ENCODE assay signal across 15 cellular contexts in genomic region chr4:80188801-80189458, GRCh38. TPM values are rescaled to one million over a fixed set of nuclear protein-coding genes. Genes with fewer than 3 reads are reported as not detected.
DNase-seq lines count a peak whose midpoint lies in the region; ATAC-seq and TF ChIP-seq lines count a peak whose summit lies in the region.
"Had no signal": no experiment of that assay in that cellular context is flagged by ENCODE, and none has a peak within 500 bp of the region (broad histone marks: within the 10 kb centered on the region; RNA-seq: fewer than 3 reads in every experiment).

No MANE protein-coding gene starts in this region.

- peak; percentile 40 for DNase-seq in Right ventricle myocardium superior
- DNase-seq in left cardiac atrium: no peak
- peak; percentile 14 for DNase-seq in endothelial cell (ENCODE audit: low spot score)
- peak; percentile 22 for DNase-seq in left kidney (ENCODE audit: low read depth, low spot score)
- no peak for DNase-seq in hypothalamus (lab: John Stamatoyannopoulos, UW)
- DNase-seq in C1 segment of cervical spinal cord (lab: John Stamatoyannopoulos, UW): no peak
- DNase-seq: CD4-positive, alpha-beta memory T cell; DMS153; GF-D8; NCI-H1105; NCI-H2081 had no signal

- H3K27ac Mint-ChIP-seq in endothelial cell (ENCODE audit: unreplicated experiment): no peak overlapping the region

- no peak for TF ChIP-seq CTCF in endothelial cell (IDR thresholded peaks at IDR 0.05; ENCODE audit: unreplicated experiment)

- H3K9me3 Mint-ChIP-seq in endothelial cell (ENCODE audit: unreplicated experiment): no peaks in the 10 kb centered on the region
- H3K9me3 Mint-ChIP-seq: CD4-positive, alpha-beta memory T cell had no signal

- H3K36me3 Mint-ChIP-seq in endothelial cell (ENCODE audit: low read depth, unreplicated experiment): peaks cover 33% of the 10 kb centered on the region

- H3K4me1 Mint-ChIP-seq in endothelial cell (ENCODE audit: unreplicated experiment): peaks cover 49% of the 10 kb centered on the region

- intact Hi-C loops in Right ventricle myocardium superior (cut with DNase I) (no loop called here), left cardiac atrium (cut with DNase I) (loop anchor here (10.0 kb wide), 1 partner anchor 114 kb away; the partner anchor contains the start of gene ANTXR2 (in 2 of the 2))

- no peak for ATAC-seq in Right ventricle myocardium superior (ENCODE audit: poor library complexity)
- no peak for ATAC-seq in left cardiac atrium
- ATAC-seq in GM19035 (IDR thresholded peaks at IDR 0.05; ENCODE audit: unreplicated experiment): no peak
- no peak for ATAC-seq in activated CD4-positive, CD25-positive, alpha-beta regulatory T cell treated with anti-CD3 and anti-CD28 coated beads, Interleukin-2, amount 50 U/mL, for 24 hours
- ATAC-seq: HCT116, Panc1 had no signal

- H3K27me3 Mint-ChIP-seq in endothelial cell (ENCODE audit: unreplicated experiment): peaks cover 58% of the 10 kb centered on the region
- H3K27me3 Mint-ChIP-seq: CD4-positive, alpha-beta memory T cell had no signal

- no peak overlapping the region for H3K4me3 Mint-ChIP-seq in endothelial cell (ENCODE audit: unreplicated experiment)
- H3K4me3 Mint-ChIP-seq: CD4-positive, alpha-beta memory T cell had no signal

RNA-seq across cellular contexts. Expression of gene PRDM8, which starts 8.4 kb away (rescaled TPM):
- total RNA-seq in Right ventricle myocardium superior: 0.73 TPM
- 1 to 10 TPM; 1.5 to 2.0 TPM for total RNA-seq in left cardiac atrium
- total RNA-seq in endothelial cell (ENCODE audit: unreplicated experiment): 30.5 TPM

Comparison
In these comparisons a context has a peak if more than half of its experiments do, and no peak if none do; other contexts are left out.
1. DNase-seq: peak in Right ventricle myocardium superior (single experiment), endothelial cell (single experiment) and left kidney (single experiment); none in left cardiac atrium (single experiment), hypothalamus (0 of 51) and C1 segment of cervical spinal cord (0 of 14).
2. RNA of gene PRDM8, which starts 8.4 kb away (total RNA-seq): 30.5 TPM in endothelial cell (single experiment); 1.5 to 2.0 TPM in left cardiac atrium and 0.73 TPM in Right ventricle myocardium superior (single experiment); every median in the first group is over 10 times any median in the second.